In genomic region chr3:196597971-196598733, GRCh38 we compare ENCODE assay signal across 8 cellular contexts. TPM values are rescaled to one million over a fixed set of nuclear protein-coding genes. Genes with fewer than 3 reads are reported as not detected.
A peak's percentile ranks its signal among the peaks of the same experiment; 100 is the strongest.
DNase-seq lines count a peak whose midpoint lies in the region; ATAC-seq and TF ChIP-seq lines count a peak whose summit lies in the region.
"Not testable (repeated sequence)": the region's sequence is repeated elsewhere in the genome, so short reads cannot be mapped to it uniquely, and the experiment has no call there.

No MANE protein-coding gene starts in this region.

- peak overlapping the region; percentile 73 for H2AFZ ChIP-seq in neuronal stem cell (ENCODE audit: low read length)

- H3K27ac Mint-ChIP-seq in CD4-positive, alpha-beta T cell; activated CD8-positive, alpha-beta T cell treated with anti-CD3 and anti-CD28 coated beads for 36 hours: not testable (repeated sequence)
- peak overlapping the region in 1 of 3 donors; percentile 82 for H3K27ac Mint-ChIP-seq in IgD-negative memory B cell
- H3K27ac Mint-ChIP-seq in activated naive CD8-positive, alpha-beta T cell treated with anti-CD3 and anti-CD28 coated beads, Interleukin-2, amount 10 ng/mL, durations not matched to agents 7 days and 5 days: peak overlapping the region; percentile 10

- peak in 6 of 10 experiments; percentile 4 to 43 (median 24) for DNase-seq in CD4-positive, alpha-beta T cell
- DNase-seq in T-helper 1 cell: peak in 4 of 5 donors; percentile 17 to 75 (median 24)
- DNase-seq in activated CD8-positive, alpha-beta T cell treated with anti-CD3 and anti-CD28 coated beads for 36 hours: peak; percentile 74
- peak; percentile 46 for DNase-seq in activated naive CD8-positive, alpha-beta T cell treated with anti-CD3 and anti-CD28 coated beads, Interleukin-2, amount 10 ng/mL, durations not matched to agents 7 days and 5 days
- not testable (repeated sequence) for DNase-seq in left ventricle myocardium inferior; neuronal stem cell (ENCODE audit: low spot score)
- DNase-seq in stimulated activated naive CD8-positive, alpha-beta T cell treated with anti-CD3 and anti-CD28 coated beads, Interleukin-15, Interleukin-2, amounts not matched to agents 100 U/mL and 50 U/mL, for 24 hours: peak; percentile 31

- H2BK5ac ChIP-seq in neuronal stem cell (ENCODE audit: low read length): not testable (repeated sequence)

- peaks cover 10% of the 10 kb centered on the region for H3K4me1 Mint-ChIP-seq in CD4-positive, alpha-beta T cell (ENCODE audit: low read depth)
- not testable (repeated sequence) for H3K4me1 Mint-ChIP-seq in IgD-negative memory B cell; activated naive CD8-positive, alpha-beta T cell treated with anti-CD3 and anti-CD28 coated beads, Interleukin-2, amount 10 ng/mL, durations not matched to agents 7 days and 5 days
- H3K4me1 Mint-ChIP-seq in activated CD8-positive, alpha-beta T cell treated with anti-CD3 and anti-CD28 coated beads for 36 hours (ENCODE audit: low read depth): peaks cover 11% of the 10 kb centered on the region

- not testable (repeated sequence) for H3K9me3 ChIP-seq in CD4-positive, alpha-beta T cell (ENCODE audit: control insufficient read depth, low read length); left ventricle myocardium inferior (replicated peaks); neuronal stem cell (replicated peaks in 1 of 2; ENCODE audit: control insufficient read depth in 2 of 2, insufficient read depth in 1 of 2, low read depth in 1 of 2, low read length in 2 of 2)

- H3K4ac ChIP-seq in neuronal stem cell (ENCODE audit: low read length): not testable (repeated sequence)

- not testable (repeated sequence) for H3K14ac ChIP-seq in neuronal stem cell (ENCODE audit: low read length)

- H2BK15ac ChIP-seq in neuronal stem cell (ENCODE audit: low read length): not testable (repeated sequence)

- H3K27me3 ChIP-seq in CD4-positive, alpha-beta T cell (ENCODE audit: control insufficient read depth, insufficient read depth, low read length); neuronal stem cell (ENCODE audit: control insufficient read depth in 3 of 3, insufficient read depth in 3 of 3, low read depth in 1 of 3, low read length in 3 of 3): not testable (repeated sequence)
- peaks cover 39% of the 10 kb centered on the region for H3K27me3 ChIP-seq in left ventricle myocardium inferior (ENCODE audit: low read depth)

- not testable (repeated sequence) for H3K27ac ChIP-seq in CD4-positive, alpha-beta T cell (ENCODE audit: low read depth, low read length); left ventricle myocardium inferior (replicated peaks); neuronal stem cell (replicated peaks; ENCODE audit: low read length)

- peak overlapping the region; percentile 79 for H3K4me3 Mint-ChIP-seq in CD4-positive, alpha-beta T cell
- H3K4me3 Mint-ChIP-seq in IgD-negative memory B cell: peak overlapping the region; percentile 13 to 91 (median 78)
- peak overlapping the region; percentile 83 for H3K4me3 Mint-ChIP-seq in activated CD8-positive, alpha-beta T cell treated with anti-CD3 and anti-CD28 coated beads for 36 hours
- H3K4me3 Mint-ChIP-seq in activated naive CD8-positive, alpha-beta T cell treated with anti-CD3 and anti-CD28 coated beads, Interleukin-2, amount 10 ng/mL, durations not matched to agents 7 days and 5 days: peak overlapping the region; percentile 70

- ATAC-seq in CD4-positive, alpha-beta T cell (ENCODE audit: poor library complexity): peak; percentile 51
- peak; percentile 76 for ATAC-seq in activated CD8-positive, alpha-beta T cell treated with anti-CD3 and anti-CD28 coated beads for 36 hours
- peak; percentile 42 for ATAC-seq in activated naive CD8-positive, alpha-beta T cell treated with anti-CD3 and anti-CD28 coated beads, Interleukin-2, amount 10 ng/mL, durations not matched to agents 7 days and 5 days (ENCODE audit: low read depth)
- not testable (repeated sequence) for ATAC-seq in stimulated activated naive CD8-positive, alpha-beta T cell treated with anti-CD3 and anti-CD28 coated beads, Interleukin-15, Interleukin-2, amounts not matched to agents 100 U/mL and 50 U/mL, for 24 hours

- not testable (repeated sequence) for H3K4me2 ChIP-seq in neuronal stem cell (ENCODE audit: insufficient read depth, low read length, poor library complexity, severe bottlenecking)

- H3K4me1 ChIP-seq in left ventricle myocardium inferior; neuronal stem cell (ENCODE audit: control insufficient read depth in 2 of 2, insufficient read depth in 1 of 2, low read depth in 1 of 2, low read length in 2 of 2): not testable (repeated sequence)

- intact Hi-C loops in CD4-positive, alpha-beta T cell (cut with DNase I, micrococcal nuclease); activated CD8-positive, alpha-beta T cell treated with anti-CD3 and anti-CD28 coated beads for 36 hours (cut with micrococcal nuclease); left ventricle myocardium inferior (cut with micrococcal nuclease): not testable (repeated sequence)

- H2BK120ac ChIP-seq in neuronal stem cell (ENCODE audit: low read depth, low read length): not testable (repeated sequence)

- not testable (repeated sequence) for H2AK5ac ChIP-seq in neuronal stem cell (ENCODE audit: low read depth, low read length)

- not testable (repeated sequence) for H4K8ac ChIP-seq in neuronal stem cell (ENCODE audit: low read depth, low read length)

- not testable (repeated sequence) for H3K23ac ChIP-seq in neuronal stem cell (ENCODE audit: low read depth, low read length, poor library complexity)

- peak overlapping the region; percentile 2 for H3K4me3 ChIP-seq in left ventricle myocardium inferior
- H3K4me3 ChIP-seq in neuronal stem cell (ENCODE audit: low read length in 2 of 2): not testable (repeated sequence)

- not testable (repeated sequence) for H2BK12ac ChIP-seq in neuronal stem cell (ENCODE audit: low read length)

- H3K36me3 Mint-ChIP-seq in CD4-positive, alpha-beta T cell (ENCODE audit: low read depth); IgD-negative memory B cell; activated CD8-positive, alpha-beta T cell treated with anti-CD3 and anti-CD28 coated beads for 36 hours (ENCODE audit: low read depth); activated naive CD8-positive, alpha-beta T cell treated with anti-CD3 and anti-CD28 coated beads, Interleukin-2, amount 10 ng/mL, durations not matched to agents 7 days and 5 days: not testable (repeated sequence)

- not testable (repeated sequence) for H3K9ac ChIP-seq in neuronal stem cell (ENCODE audit: low read depth, low read length, poor library complexity)

- CTCF ChIA-PET in CD4-positive, alpha-beta T cell (lab: Charles Lee): not testable (repeated sequence)
- CTCF ChIA-PET in activated CD8-positive, alpha-beta T cell treated with anti-CD3 and anti-CD28 coated beads for 36 hours (lab: Charles Lee): interaction anchor here (0.9 to 2.0 kb wide), 6 partner anchors 10 to 240 kb away, joined by 3 to 13 read pairs (median 3); no protein-coding TSS in a partner anchor

- H3K27me3 Mint-ChIP-seq in CD4-positive, alpha-beta T cell: not testable (repeated sequence)
- H3K27me3 Mint-ChIP-seq in IgD-negative memory B cell: peaks cover 11% of the 10 kb centered on the region
- peaks cover 22% of the 10 kb centered on the region for H3K27me3 Mint-ChIP-seq in activated CD8-positive, alpha-beta T cell treated with anti-CD3 and anti-CD28 coated beads for 36 hours
- H3K27me3 Mint-ChIP-seq in activated naive CD8-positive, alpha-beta T cell treated with anti-CD3 and anti-CD28 coated beads, Interleukin-2, amount 10 ng/mL, durations not matched to agents 7 days and 5 days: peaks cover 33% of the 10 kb centered on the region

- H3K18ac ChIP-seq in neuronal stem cell (ENCODE audit: low read length): not testable (repeated sequence)

- TF ChIP-seq CTCF in CD4-positive, alpha-beta T cell (IDR thresholded peaks at IDR 0.05); activated CD8-positive, alpha-beta T cell treated with anti-CD3 and anti-CD28 coated beads for 36 hours (IDR thresholded peaks at IDR 0.05); left ventricle myocardium inferior (IDR thresholded peaks at IDR 0.05; ENCODE audit: borderline replicate concordance): not testable (repeated sequence)

- no CpG with 5 or more reads among the region's 25 CpGs for WGBS in neuronal stem cell (ENCODE audit: extremely low coverage in 2 of 2, insufficient read length in 2 of 2, insufficient replicate concordance in 1 of 2), 2 donors

- not testable (repeated sequence) for H3K9me3 Mint-ChIP-seq in CD4-positive, alpha-beta T cell; IgD-negative memory B cell; activated CD8-positive, alpha-beta T cell treated with anti-CD3 and anti-CD28 coated beads for 36 hours; activated naive CD8-positive, alpha-beta T cell treated with anti-CD3 and anti-CD28 coated beads, Interleukin-2, amount 10 ng/mL, durations not matched to agents 7 days and 5 days

- POLR2A ChIA-PET in CD4-positive, alpha-beta T cell (lab: Charles Lee): interaction anchor here (0.7 to 1.6 kb wide), 7 partner anchors 11 to 405 kb away, joined by 3 to 6 read pairs (median 3); partner anchors contain the start of genes FBXO45 and WDR53
- POLR2A ChIA-PET in activated CD8-positive, alpha-beta T cell treated with anti-CD3 and anti-CD28 coated beads for 36 hours (lab: Charles Lee): interaction anchor here (1.4 to 2.7 kb wide), 3 partner anchors 9 to 95 kb away, joined by 3 to 6 read pairs (median 3); partner anchors contain the start of genes FBXO45, RNF168 and WDR53
- POLR2A ChIA-PET in activated naive CD8-positive, alpha-beta T cell treated with anti-CD3 and anti-CD28 coated beads, Interleukin-2, amount 10 ng/mL, durations not matched to agents 7 days and 5 days (lab: Charles Lee): interaction anchor here (0.8 to 1.9 kb wide), 8 partner anchors 11 to 344 kb away, joined by 3 to 6 read pairs (median 3); partner anchors contain the start of genes FBXO45, NCBP2, SENP5 and WDR53

- H3K36me3 ChIP-seq in left ventricle myocardium inferior; neuronal stem cell (replicated peaks in 1 of 2; ENCODE audit: control insufficient read depth in 2 of 2, insufficient read depth in 2 of 2, low read length in 2 of 2): not testable (repeated sequence)

- H3K79me1 ChIP-seq in neuronal stem cell (ENCODE audit: low read depth, low read length): not testable (repeated sequence)

- not testable (repeated sequence) for H4K91ac ChIP-seq in neuronal stem cell (ENCODE audit: low read depth, low read length, poor library complexity)

RNA-seq across cellular contexts. Expression of gene FBXO45, which starts 29.7 kb away (rescaled TPM):
- total RNA-seq in CD4-positive, alpha-beta T cell: 1 to 10 TPM; 5.4 to 6.0 TPM
- 1.8 TPM for polyA plus RNA-seq in IgD-negative memory B cell
- 10 to 100 TPM; 18.2 TPM for total RNA-seq in activated CD8-positive, alpha-beta T cell treated with anti-CD3 and anti-CD28 coated beads for 36 hours
- 10 to 100 TPM; 12.3 to 13.0 TPM for total RNA-seq in activated naive CD8-positive, alpha-beta T cell treated with anti-CD3 and anti-CD28 coated beads, Interleukin-2, amount 10 ng/mL, durations not matched to agents 7 days and 5 days
- 7.3 TPM for total RNA-seq in left ventricle myocardium inferior
- polyA plus RNA-seq in neuronal stem cell (2013, experiment 1 of 2): 10.3 TPM
- polyA plus RNA-seq in neuronal stem cell (2013, experiment 2 of 2): 10.8 TPM

RNA-seq across cellular contexts. Expression of gene WDR53, which starts 29.8 kb away (rescaled TPM):
- total RNA-seq in CD4-positive, alpha-beta T cell: 10 to 100 TPM; 18.4 to 20.9 TPM
- 16.2 TPM for polyA plus RNA-seq in IgD-negative memory B cell
- total RNA-seq in activated CD8-positive, alpha-beta T cell treated with anti-CD3 and anti-CD28 coated beads for 36 hours: 10 to 100 TPM; 16.2 to 17.2 TPM
- total RNA-seq in activated naive CD8-positive, alpha-beta T cell treated with anti-CD3 and anti-CD28 coated beads, Interleukin-2, amount 10 ng/mL, durations not matched to agents 7 days and 5 days: 10 to 100 TPM; 20.0 to 20.4 TPM
- 10.0 TPM for total RNA-seq in left ventricle myocardium inferior
- polyA plus RNA-seq in neuronal stem cell (2013, experiment 1 of 2): 12.4 TPM
- 12.2 TPM for polyA plus RNA-seq in neuronal stem cell (2013, experiment 2 of 2)

RNA-seq across cellular contexts. Expression of gene NRROS, which starts 41.3 kb away (rescaled TPM):
- 1 to 10 TPM; 7.4 to 8.4 TPM for total RNA-seq in CD4-positive, alpha-beta T cell
- 18.9 TPM for polyA plus RNA-seq in IgD-negative memory B cell
- total RNA-seq in activated CD8-positive, alpha-beta T cell treated with anti-CD3 and anti-CD28 coated beads for 36 hours: 10 to 100 TPM; 24.2 to 26.5 TPM
- total RNA-seq in activated naive CD8-positive, alpha-beta T cell treated with anti-CD3 and anti-CD28 coated beads, Interleukin-2, amount 10 ng/mL, durations not matched to agents 7 days and 5 days: 10 to 100 TPM; 16.2 to 17.0 TPM
- 2.4 TPM for total RNA-seq in left ventricle myocardium inferior
- polyA plus RNA-seq in neuronal stem cell (2013, experiment 1 of 2): 2.1 TPM
- 2.0 TPM for polyA plus RNA-seq in neuronal stem cell (2013, experiment 2 of 2)
